1 cellular context compared by ENCODE assay signal in the genomic region with DNA sequence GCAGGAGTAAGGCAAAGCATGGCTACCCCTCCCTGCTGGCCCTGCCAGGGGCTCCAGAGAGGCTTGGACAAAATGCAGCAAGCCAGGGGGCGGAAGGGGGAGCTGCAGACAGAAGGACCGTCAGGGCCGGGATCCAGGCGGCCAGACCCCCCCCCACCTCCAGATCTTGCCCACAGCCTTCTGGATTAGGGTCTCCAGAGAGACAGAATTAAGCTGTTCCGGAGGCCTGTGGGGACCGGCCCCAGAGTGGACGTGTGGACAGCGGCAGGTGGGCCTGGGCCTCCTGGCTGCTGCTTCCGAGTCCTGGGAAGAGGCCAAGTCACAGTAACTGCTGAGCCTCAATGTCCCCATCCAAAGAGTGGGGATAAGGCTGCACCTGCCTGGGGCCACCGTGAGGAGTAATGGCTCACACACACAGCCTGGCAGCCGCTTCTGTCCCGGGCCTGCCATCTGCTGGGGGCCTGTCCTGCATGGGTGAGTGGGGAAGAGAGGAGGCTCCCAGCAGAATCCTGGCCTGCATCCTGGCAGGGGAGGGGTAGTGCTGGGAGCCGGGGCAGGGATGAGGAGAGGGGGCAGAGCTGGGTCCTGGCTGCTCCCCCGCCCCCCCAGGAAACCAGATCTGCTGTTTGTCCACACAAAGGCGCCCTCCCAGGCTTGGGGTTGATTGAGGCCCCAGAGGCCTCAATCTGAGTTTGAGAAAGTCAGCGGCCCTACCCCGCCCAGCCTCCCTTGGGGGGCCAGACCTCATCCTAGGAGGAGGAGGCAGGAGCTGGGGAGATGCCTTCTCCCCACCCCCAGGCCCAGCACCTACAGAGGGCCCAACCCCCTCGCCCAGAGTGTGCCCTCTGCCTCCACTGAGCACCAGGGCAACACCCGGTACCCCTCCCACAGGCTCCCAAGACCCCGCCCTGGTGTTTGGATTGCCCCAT.
TF ChIP-seq lines count a peak whose summit lies in the region.

No MANE protein-coding gene starts in this region.

TF ChIP-seq in H1, 55 proteins besides CTCF, POLR2A, EP300 and RAD21:
- peak; percentile 67; the same call in 1 of the 2 replicates for TF ChIP-seq KDM1A (IDR thresholded peaks at IDR 0.05; ENCODE audit: borderline replicate concordance, low read length)
- no peak for TF ChIP-seq EZH2 (IDR thresholded peaks at IDR 0.05; ENCODE audit: low read depth, low read length, severe bottlenecking)
- TF ChIP-seq SIX5 (IDR thresholded peaks at IDR 0.05; ENCODE audit: low read depth, low read length) = no peak
- TF ChIP-seq CREB1 (IDR thresholded peaks at IDR 0.05) = no peak
- no peak for TF ChIP-seq SUZ12 (IDR thresholded peaks at IDR 0.05; ENCODE audit: low read length)
- TF ChIP-seq TAF7 (optimal IDR thresholded peaks at IDR 0.05; ENCODE audit: borderline replicate concordance, low read depth, low read length) = no peak
- no peak for TF ChIP-seq JUN (IDR thresholded peaks at IDR 0.05; ENCODE audit: low read depth, low read length)
- TF ChIP-seq POU5F1 (IDR thresholded peaks at IDR 0.05; ENCODE audit: low read depth, low read length) = no peak
- no peak for TF ChIP-seq SP1 (IDR thresholded peaks at IDR 0.05; ENCODE audit: low read depth, low read length)
- TF ChIP-seq, protein P1, sequence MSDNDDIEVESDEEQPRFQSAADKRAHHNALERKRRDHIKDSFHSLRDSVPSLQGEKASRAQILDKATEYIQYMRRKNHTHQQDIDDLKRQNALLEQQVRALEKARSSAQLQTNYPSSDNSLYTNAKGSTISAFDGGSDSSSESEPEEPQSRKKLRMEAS (IDR thresholded peaks at IDR 0.05) = peak; percentile 44; the same call in 1 of the 2 replicates
- no peak for TF ChIP-seq GABPA (IDR thresholded peaks at IDR 0.05; ENCODE audit: borderline replicate concordance, insufficient read depth, low read length)
- TF ChIP-seq, protein P2, sequence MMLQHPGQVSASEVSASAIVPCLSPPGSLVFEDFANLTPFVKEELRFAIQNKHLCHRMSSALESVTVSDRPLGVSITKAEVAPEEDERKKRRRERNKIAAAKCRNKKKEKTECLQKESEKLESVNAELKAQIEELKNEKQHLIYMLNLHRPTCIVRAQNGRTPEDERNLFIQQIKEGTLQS (IDR thresholded peaks at IDR 0.05; ENCODE audit: insufficient read depth, low read depth, low read length) = no peak
- TF ChIP-seq, protein P3, sequence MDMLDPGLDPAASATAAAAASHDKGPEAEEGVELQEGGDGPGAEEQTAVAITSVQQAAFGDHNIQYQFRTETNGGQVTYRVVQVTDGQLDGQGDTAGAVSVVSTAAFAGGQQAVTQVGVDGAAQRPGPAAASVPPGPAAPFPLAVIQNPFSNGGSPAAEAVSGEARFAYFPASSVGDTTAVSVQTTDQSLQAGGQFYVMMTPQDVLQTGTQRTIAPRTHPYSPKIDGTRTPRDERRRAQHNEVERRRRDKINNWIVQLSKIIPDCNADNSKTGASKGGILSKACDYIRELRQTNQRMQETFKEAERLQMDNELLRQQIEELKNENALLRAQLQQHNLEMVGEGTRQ (IDR thresholded peaks at IDR 0.05; ENCODE audit: low read length) = no peak
- no peak for TF ChIP-seq GTF2F1 (IDR thresholded peaks at IDR 0.05; ENCODE audit: borderline replicate concordance, low read depth, low read length)
- TF ChIP-seq CTBP2 (IDR thresholded peaks at IDR 0.05; ENCODE audit: borderline replicate concordance, insufficient read depth, insufficient read length, low read length) = no peak
- no peak for TF ChIP-seq CHD1 (IDR thresholded peaks at IDR 0.05; ENCODE audit: low read depth, low read length)
